Comparison of ENCODE assay signal across 28 cellular contexts in the genomic region with DNA sequence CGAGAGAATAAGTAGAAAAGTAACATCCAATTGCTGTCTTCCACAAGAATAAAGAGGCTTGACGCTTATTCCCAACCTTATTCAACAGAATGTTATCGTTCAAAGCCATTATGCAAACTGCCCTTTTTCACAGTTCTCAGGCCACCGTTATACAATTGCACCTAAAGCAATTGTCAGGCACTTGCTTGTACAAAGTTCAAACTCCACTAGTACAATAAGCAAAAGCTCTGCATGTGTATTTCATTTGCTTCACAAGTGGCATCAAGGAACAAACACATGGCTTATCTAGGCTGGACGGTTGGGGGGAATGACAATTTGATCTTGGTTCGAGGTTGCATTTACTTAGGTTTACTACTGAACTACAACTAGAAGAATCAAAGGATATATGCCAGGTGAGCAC.
"Had no signal": no experiment of that assay in that cellular context is flagged by ENCODE, and none has a peak within 500 bp of the region (broad histone marks: within the 10 kb centered on the region; RNA-seq: fewer than 3 reads in every experiment).

No MANE protein-coding gene starts in this region.

- H3K4me1 ChIP-seq: esophagus muscularis mucosa, gastroesophageal sphincter had no signal

- H3K9me3 ChIP-seq: esophagus muscularis mucosa, gastroesophageal sphincter had no signal

- H3K4me3 ChIP-seq: esophagus muscularis mucosa, gastroesophageal sphincter had no signal

- H3K36me3 ChIP-seq: brain microvascular endothelial cell, esophagus muscularis mucosa, gastroesophageal sphincter, WERI-Rb-1 had no signal

- ATAC-seq: activated CD4-positive, CD25-positive, alpha-beta regulatory T cell treated with anti-CD3 and anti-CD28 coated beads, Interleukin-2, amount 50 U/mL, for 24 hours; activated CD8-positive, alpha-beta T cell treated with anti-CD3 and anti-CD28 coated beads for 36 hours; activated T-cell treated with anti-CD3 and anti-CD28 coated beads, Interleukin-2, amount 50 U/mL, for 4 hours; activated T-helper 17 cell treated with anti-CD3 and anti-CD28 coated beads, Interleukin-2, amount 50 U/mL, for 72 hours; effector memory CD8-positive, alpha-beta T cell; gastroesophageal sphincter; T-helper 17 cell had no signal

- DNase-seq: activated B cell treated with CpG ODN at 0.5 μM for 24 hours; activated CD4-positive, alpha-beta T cell treated with anti-CD3 and anti-CD28 coated beads for 48 hours; activated CD4-positive, alpha-beta T cell treated with anti-CD3 and anti-CD28 coated beads, Interleukin-2, amount 50 U/mL, for 1 hour; activated CD4-positive, alpha-beta T cell treated with anti-CD3 and anti-CD28 coated beads, Interleukin-2, amount 50 U/mL, for 48 hours; activated CD8-positive, alpha-beta memory T cell treated with anti-CD3 and anti-CD28 coated beads for 24 hours; activated CD8-positive, alpha-beta T cell treated with anti-CD3 and anti-CD28 coated beads for 36 hours; activated effector memory CD4-positive, alpha-beta T cell treated with Interleukin-2 at 50 U/mL for 16 hours; activated gamma-delta T cell treated with Interleukin-2 at 50 U/mL for 16 hours; activated naive CD4-positive, alpha-beta T cell treated with anti-CD3 and anti-CD28 coated beads, Interleukin-2, amount 50 U/mL, for 16 hours; activated naive CD4-positive, alpha-beta T cell treated with Interleukin-2 at 50 U/mL for 16 hours; activated T-cell treated with anti-CD3 and anti-CD28 coated beads, Interleukin-2, amount 50 U/mL, for 4 hours; amniotic stem cell; anterior cingulate cortex; brain microvascular endothelial cell; cortex of kidney; dermis blood vessel endothelial cell; effector CD4-positive, alpha-beta T cell; effector memory CD8-positive, alpha-beta T cell; erythroblast; foreskin melanocyte; T-helper 1 cell; T-helper 17 cell; T1000; WERI-Rb-1 had no signal

- H3K27me3 ChIP-seq: brain microvascular endothelial cell, esophagus muscularis mucosa, gastroesophageal sphincter had no signal

- H3K27ac ChIP-seq: brain microvascular endothelial cell, esophagus muscularis mucosa, gastroesophageal sphincter, WERI-Rb-1 had no signal
